In the genomic region with DNA sequence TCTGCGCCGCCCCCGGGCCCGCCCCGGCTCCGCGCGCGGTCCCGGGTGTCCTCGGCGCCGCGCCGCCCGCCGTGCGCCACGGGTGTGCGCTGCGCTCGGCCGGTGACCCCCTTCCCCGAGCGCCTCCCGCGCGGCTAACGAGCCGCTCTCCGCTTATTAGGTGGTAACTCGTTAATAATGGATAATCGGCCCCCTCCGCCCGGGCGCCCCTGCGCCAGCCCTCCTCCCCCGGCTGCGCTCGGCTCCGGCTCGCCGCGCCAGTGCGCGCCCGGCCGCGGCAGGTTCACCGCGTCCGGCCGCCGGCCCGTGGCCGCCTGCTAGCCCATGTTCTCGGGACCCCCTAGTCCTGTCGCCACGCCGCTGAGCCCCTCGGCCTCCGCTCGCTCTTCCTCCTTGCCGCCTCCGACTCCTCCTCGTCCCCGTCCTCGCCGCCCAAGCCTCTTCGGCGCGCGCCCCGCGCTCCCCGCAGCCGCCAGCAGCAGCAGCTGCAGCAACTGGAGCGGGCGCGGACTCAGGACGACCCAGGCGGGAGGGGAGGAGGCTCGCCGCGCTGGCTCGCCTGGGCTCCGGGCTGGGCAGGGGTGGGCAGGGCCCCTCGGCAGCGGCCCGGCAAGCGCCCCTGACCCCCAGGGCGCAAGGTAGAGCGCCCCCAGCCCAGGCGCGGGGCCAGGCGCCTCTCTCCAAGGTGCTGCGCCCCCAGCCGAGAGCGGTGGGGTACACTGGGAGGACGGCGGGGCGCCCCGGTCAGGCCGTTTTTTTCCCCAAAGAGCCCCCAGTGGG, we compare ENCODE assay signal across 1 cellular context.
TF ChIP-seq lines count a peak whose summit lies in the region.

No MANE protein-coding gene starts in this region.

TF ChIP-seq in HEK293, 187 proteins besides CTCF, POLR2A, EP300 and RAD21 (continued from another document):
- TF ChIP-seq ZBTB11 (tag by site-specific recombination; conservative IDR thresholded peaks at IDR 0.05; ENCODE audit: low read depth) (no peak), SP2 (tag by site-specific recombination; IDR thresholded peaks at IDR 0.05) (no peak), GLI2 (tag by site-specific recombination; IDR thresholded peaks at IDR 0.05; ENCODE audit: borderline replicate concordance, low read depth) (no peak), HIC1 (tag by site-specific recombination; IDR thresholded peaks at IDR 0.05) (no peak), ZXDB (tag by site-specific recombination; IDR thresholded peaks at IDR 0.05) (no peak), ZNF792 (tag by site-specific recombination; IDR thresholded peaks at IDR 0.05) (no peak), ZBTB7A (tag by site-specific recombination; IDR thresholded peaks at IDR 0.05; ENCODE audit: low read depth) (no peak), KLF1 (tag by site-specific recombination; IDR thresholded peaks at IDR 0.05) (no peak), TSHZ1 (tag by site-specific recombination; IDR thresholded peaks at IDR 0.05; ENCODE audit: borderline replicate concordance) (no peak), ZSCAN5A (tag by site-specific recombination; IDR thresholded peaks at IDR 0.05) (no peak), ZNF132 (tag by site-specific recombination; IDR thresholded peaks at IDR 0.05; ENCODE audit: borderline replicate concordance) (no peak), KLF10 (tag by site-specific recombination; IDR thresholded peaks at IDR 0.05) (no peak), ZNF777 (tag by site-specific recombination; IDR thresholded peaks at IDR 0.05; ENCODE audit: borderline replicate concordance) (no peak), ZBTB21 (tag by site-specific recombination; IDR thresholded peaks at IDR 0.05) (no peak), ZNF501 (tag by site-specific recombination; IDR thresholded peaks at IDR 0.05) (no peak), ZNF561 (tag by site-specific recombination; IDR thresholded peaks at IDR 0.05; ENCODE audit: borderline replicate concordance) (peak; percentile 70; the same call in 1 of the 2 replicates), ZNF140 (tag by site-specific recombination; IDR thresholded peaks at IDR 0.05) (no peak), ZBTB20 (tag by site-specific recombination; IDR thresholded peaks at IDR 0.05) (peak; percentile 24; the same call in 1 of the 2 replicates), ZNF529 (tag by site-specific recombination; IDR thresholded peaks at IDR 0.05; ENCODE audit: insufficient replicate concordance) (no peak)
- TF ChIP-seq, protein P1, sequence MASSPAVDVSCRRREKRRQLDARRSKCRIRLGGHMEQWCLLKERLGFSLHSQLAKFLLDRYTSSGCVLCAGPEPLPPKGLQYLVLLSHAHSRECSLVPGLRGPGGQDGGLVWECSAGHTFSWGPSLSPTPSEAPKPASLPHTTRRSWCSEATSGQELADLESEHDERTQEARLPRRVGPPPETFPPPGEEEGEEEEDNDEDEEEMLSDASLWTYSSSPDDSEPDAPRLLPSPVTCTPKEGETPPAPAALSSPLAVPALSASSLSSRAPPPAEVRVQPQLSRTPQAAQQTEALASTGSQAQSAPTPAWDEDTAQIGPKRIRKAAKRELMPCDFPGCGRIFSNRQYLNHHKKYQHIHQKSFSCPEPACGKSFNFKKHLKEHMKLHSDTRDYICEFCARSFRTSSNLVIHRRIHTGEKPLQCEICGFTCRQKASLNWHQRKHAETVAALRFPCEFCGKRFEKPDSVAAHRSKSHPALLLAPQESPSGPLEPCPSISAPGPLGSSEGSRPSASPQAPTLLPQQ (tag by site-specific recombination; IDR thresholded peaks at IDR 0.05) = no peak
- TF ChIP-seq, protein P2, sequence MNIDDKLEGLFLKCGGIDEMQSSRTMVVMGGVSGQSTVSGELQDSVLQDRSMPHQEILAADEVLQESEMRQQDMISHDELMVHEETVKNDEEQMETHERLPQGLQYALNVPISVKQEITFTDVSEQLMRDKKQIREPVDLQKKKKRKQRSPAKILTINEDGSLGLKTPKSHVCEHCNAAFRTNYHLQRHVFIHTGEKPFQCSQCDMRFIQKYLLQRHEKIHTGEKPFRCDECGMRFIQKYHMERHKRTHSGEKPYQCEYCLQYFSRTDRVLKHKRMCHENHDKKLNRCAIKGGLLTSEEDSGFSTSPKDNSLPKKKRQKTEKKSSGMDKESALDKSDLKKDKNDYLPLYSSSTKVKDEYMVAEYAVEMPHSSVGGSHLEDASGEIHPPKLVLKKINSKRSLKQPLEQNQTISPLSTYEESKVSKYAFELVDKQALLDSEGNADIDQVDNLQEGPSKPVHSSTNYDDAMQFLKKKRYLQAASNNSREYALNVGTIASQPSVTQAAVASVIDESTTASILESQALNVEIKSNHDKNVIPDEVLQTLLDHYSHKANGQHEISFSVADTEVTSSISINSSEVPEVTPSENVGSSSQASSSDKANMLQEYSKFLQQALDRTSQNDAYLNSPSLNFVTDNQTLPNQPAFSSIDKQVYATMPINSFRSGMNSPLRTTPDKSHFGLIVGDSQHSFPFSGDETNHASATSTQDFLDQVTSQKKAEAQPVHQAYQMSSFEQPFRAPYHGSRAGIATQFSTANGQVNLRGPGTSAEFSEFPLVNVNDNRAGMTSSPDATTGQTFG (tag by site-specific recombination; IDR thresholded peaks at IDR 0.05; ENCODE audit: borderline replicate concordance) = no peak
- TF ChIP-seq, protein P3, sequence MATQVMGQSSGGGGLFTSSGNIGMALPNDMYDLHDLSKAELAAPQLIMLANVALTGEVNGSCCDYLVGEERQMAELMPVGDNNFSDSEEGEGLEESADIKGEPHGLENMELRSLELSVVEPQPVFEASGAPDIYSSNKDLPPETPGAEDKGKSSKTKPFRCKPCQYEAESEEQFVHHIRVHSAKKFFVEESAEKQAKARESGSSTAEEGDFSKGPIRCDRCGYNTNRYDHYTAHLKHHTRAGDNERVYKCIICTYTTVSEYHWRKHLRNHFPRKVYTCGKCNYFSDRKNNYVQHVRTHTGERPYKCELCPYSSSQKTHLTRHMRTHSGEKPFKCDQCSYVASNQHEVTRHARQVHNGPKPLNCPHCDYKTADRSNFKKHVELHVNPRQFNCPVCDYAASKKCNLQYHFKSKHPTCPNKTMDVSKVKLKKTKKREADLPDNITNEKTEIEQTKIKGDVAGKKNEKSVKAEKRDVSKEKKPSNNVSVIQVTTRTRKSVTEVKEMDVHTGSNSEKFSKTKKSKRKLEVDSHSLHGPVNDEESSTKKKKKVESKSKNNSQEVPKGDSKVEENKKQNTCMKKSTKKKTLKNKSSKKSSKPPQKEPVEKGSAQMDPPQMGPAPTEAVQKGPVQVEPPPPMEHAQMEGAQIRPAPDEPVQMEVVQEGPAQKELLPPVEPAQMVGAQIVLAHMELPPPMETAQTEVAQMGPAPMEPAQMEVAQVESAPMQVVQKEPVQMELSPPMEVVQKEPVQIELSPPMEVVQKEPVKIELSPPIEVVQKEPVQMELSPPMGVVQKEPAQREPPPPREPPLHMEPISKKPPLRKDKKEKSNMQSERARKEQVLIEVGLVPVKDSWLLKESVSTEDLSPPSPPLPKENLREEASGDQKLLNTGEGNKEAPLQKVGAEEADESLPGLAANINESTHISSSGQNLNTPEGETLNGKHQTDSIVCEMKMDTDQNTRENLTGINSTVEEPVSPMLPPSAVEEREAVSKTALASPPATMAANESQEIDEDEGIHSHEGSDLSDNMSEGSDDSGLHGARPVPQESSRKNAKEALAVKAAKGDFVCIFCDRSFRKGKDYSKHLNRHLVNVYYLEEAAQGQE (tag by site-specific recombination; IDR thresholded peaks at IDR 0.05) = peak; percentile 84
- TF ChIP-seq, protein P4, sequence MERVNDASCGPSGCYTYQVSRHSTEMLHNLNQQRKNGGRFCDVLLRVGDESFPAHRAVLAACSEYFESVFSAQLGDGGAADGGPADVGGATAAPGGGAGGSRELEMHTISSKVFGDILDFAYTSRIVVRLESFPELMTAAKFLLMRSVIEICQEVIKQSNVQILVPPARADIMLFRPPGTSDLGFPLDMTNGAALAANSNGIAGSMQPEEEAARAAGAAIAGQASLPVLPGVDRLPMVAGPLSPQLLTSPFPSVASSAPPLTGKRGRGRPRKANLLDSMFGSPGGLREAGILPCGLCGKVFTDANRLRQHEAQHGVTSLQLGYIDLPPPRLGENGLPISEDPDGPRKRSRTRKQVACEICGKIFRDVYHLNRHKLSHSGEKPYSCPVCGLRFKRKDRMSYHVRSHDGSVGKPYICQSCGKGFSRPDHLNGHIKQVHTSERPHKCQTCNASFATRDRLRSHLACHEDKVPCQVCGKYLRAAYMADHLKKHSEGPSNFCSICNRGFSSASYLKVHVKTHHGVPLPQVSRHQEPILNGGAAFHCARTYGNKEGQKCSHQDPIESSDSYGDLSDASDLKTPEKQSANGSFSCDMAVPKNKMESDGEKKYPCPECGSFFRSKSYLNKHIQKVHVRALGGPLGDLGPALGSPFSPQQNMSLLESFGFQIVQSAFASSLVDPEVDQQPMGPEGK (tag by site-specific recombination; IDR thresholded peaks at IDR 0.05) = peak; percentile 43; the same call in 1 of the 2 replicates
- TF ChIP-seq, protein P5, sequence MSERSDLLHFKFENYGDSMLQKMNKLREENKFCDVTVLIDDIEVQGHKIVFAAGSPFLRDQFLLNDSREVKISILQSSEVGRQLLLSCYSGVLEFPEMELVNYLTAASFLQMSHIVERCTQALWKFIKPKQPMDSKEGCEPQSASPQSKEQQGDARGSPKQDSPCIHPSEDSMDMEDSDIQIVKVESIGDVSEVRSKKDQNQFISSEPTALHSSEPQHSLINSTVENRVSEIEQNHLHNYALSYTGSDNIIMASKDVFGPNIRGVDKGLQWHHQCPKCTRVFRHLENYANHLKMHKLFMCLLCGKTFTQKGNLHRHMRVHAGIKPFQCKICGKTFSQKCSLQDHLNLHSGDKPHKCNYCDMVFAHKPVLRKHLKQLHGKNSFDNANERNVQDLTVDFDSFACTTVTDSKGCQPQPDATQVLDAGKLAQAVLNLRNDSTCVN (tag by site-specific recombination; optimal IDR thresholded peaks at IDR 0.05) = peak; percentile 86
